In genomic region chr16:14205666-14206065, GRCh38 we compare ENCODE assay signal across 13 cellular contexts.
"Had no signal": no experiment of that assay in that cellular context is flagged by ENCODE, and none has a peak within 500 bp of the region (broad histone marks: within the 10 kb centered on the region; RNA-seq: fewer than 3 reads in every experiment).

No MANE protein-coding gene starts in this region.

- ATAC-seq: activated CD8-positive, alpha-beta T cell treated with anti-CD3 and anti-CD28 coated beads for 36 hours; heart right ventricle; natural killer cell treated with Interleukin-12 subunit alpha and Interleukin-12 subunit beta and Interleukin-15 and Interleukin-18, amount 100 ng/mL, for 72 hours; psoas muscle; right lobe of liver had no signal

- DNase-seq: activated CD4-positive, CD25-positive, alpha-beta regulatory T cell treated with anti-CD3 and anti-CD28 coated beads, Interleukin-2, amount 50 U/mL, for 72 hours; activated CD8-positive, alpha-beta T cell treated with anti-CD3 and anti-CD28 coated beads for 36 hours; activated naive CD4-positive, alpha-beta T cell treated with anti-CD3 and anti-CD28 coated beads, Interleukin-2, amount 10 ng/mL, durations not matched to agents 7 days and 5 days; heart right ventricle; kidney; left ventricle myocardium inferior; nucleus accumbens; psoas muscle; right lobe of liver; stimulated activated CD4-positive, alpha-beta T cell treated with anti-CD3 and anti-CD28 coated beads, Interleukin-2, amount 100 ng/mL, for 48 hours; stimulated activated CD8-positive, alpha-beta memory T cell treated with anti-CD3 and anti-CD28 coated beads, Interleukin-4, amount 100 ng/mL, for 48 hours; upper lobe of left lung had no signal

- H3K4me3 ChIP-seq: heart right ventricle, left ventricle myocardium inferior, psoas muscle, right lobe of liver, upper lobe of left lung had no signal
